ENCODE assay signal across 14 cellular contexts in genomic region chr3:194973366-194974000, GRCh38.
"Had no signal": no experiment of that assay in that cellular context is flagged by ENCODE, and none has a peak within 500 bp of the region (broad histone marks: within the 10 kb centered on the region; RNA-seq: fewer than 3 reads in every experiment).

No MANE protein-coding gene starts in this region.

- H3K27ac Mint-ChIP-seq: immature natural killer cell; stimulated activated effector memory CD8-positive, alpha-beta T cell treated with anti-CD3 and anti-CD28 coated beads, Interleukin-12 subunit alpha, Interleukin-12 subunit beta, amount 100 ng/mL, for 72 hours; stimulated activated naive CD8-positive, alpha-beta T cell treated with anti-CD3 and anti-CD28 coated beads, Interleukin-15, amount 100 ng/mL, for 72 hours had no signal

- ATAC-seq: foreskin keratinocyte; right cardiac atrium; stimulated activated effector memory CD8-positive, alpha-beta T cell treated with anti-CD3 and anti-CD28 coated beads, Interleukin-12 subunit alpha, Interleukin-12 subunit beta, amount 100 ng/mL, for 72 hours; stimulated activated naive CD8-positive, alpha-beta T cell treated with anti-CD3 and anti-CD28 coated beads, Interleukin-15, amount 100 ng/mL, for 72 hours had no signal

- DNase-seq: caudate nucleus; colonic mucosa; dermis blood vessel endothelial cell; foreskin keratinocyte; immature natural killer cell; left ventricle myocardium inferior; mesendoderm; naive B cell; right cardiac atrium; stimulated activated CD4-positive, alpha-beta T cell treated with anti-CD3 and anti-CD28 coated beads, Interleukin-2, amount 100 ng/mL, for 48 hours; stimulated activated naive CD8-positive, alpha-beta T cell treated with anti-CD3 and anti-CD28 coated beads, Interleukin-15, amount 100 ng/mL, for 72 hours; testis; upper lobe of left lung had no signal

- H3K4me1 Mint-ChIP-seq: immature natural killer cell; stimulated activated effector memory CD8-positive, alpha-beta T cell treated with anti-CD3 and anti-CD28 coated beads, Interleukin-12 subunit alpha, Interleukin-12 subunit beta, amount 100 ng/mL, for 72 hours; stimulated activated naive CD8-positive, alpha-beta T cell treated with anti-CD3 and anti-CD28 coated beads, Interleukin-15, amount 100 ng/mL, for 72 hours had no signal

- H3K9me3 Mint-ChIP-seq: immature natural killer cell; naive B cell; stimulated activated effector memory CD8-positive, alpha-beta T cell treated with anti-CD3 and anti-CD28 coated beads, Interleukin-12 subunit alpha, Interleukin-12 subunit beta, amount 100 ng/mL, for 72 hours; stimulated activated naive CD8-positive, alpha-beta T cell treated with anti-CD3 and anti-CD28 coated beads, Interleukin-15, amount 100 ng/mL, for 72 hours had no signal

- H3K36me3 Mint-ChIP-seq: immature natural killer cell; naive B cell; stimulated activated effector memory CD8-positive, alpha-beta T cell treated with anti-CD3 and anti-CD28 coated beads, Interleukin-12 subunit alpha, Interleukin-12 subunit beta, amount 100 ng/mL, for 72 hours had no signal

- H3K4me3 Mint-ChIP-seq: immature natural killer cell; naive B cell; stimulated activated effector memory CD8-positive, alpha-beta T cell treated with anti-CD3 and anti-CD28 coated beads, Interleukin-12 subunit alpha, Interleukin-12 subunit beta, amount 100 ng/mL, for 72 hours; stimulated activated naive CD8-positive, alpha-beta T cell treated with anti-CD3 and anti-CD28 coated beads, Interleukin-15, amount 100 ng/mL, for 72 hours had no signal
